In genomic region chrX:38571058-38571457, GRCh38 we compare ENCODE assay signal across 22 cellular contexts. TPM values are rescaled to one million over a fixed set of nuclear protein-coding genes. Genes with fewer than 3 reads are reported as not detected.
DNase-seq lines count a peak whose midpoint lies in the region; ATAC-seq, FAIRE-seq and TF ChIP-seq lines count a peak whose summit lies in the region.
"Had no signal": no experiment of that assay in that cellular context is flagged by ENCODE, and none has a peak within 500 bp of the region (broad histone marks: within the 10 kb centered on the region; RNA-seq: fewer than 3 reads in every experiment).

No MANE protein-coding gene starts in this region.

- no TSS peak for BruUV-seq in mammary epithelial cell (replicated peaks; lab: Mats Ljungman, UMichigan)
- BruUV-seq in MCF 10A (replicated peaks; lab: Mats Ljungman, UMichigan): no TSS peak

- ATAC-seq in foreskin keratinocyte: peak; percentile 88
- no peak for ATAC-seq in aorta (ENCODE audit: low FRiP score)
- ATAC-seq in pancreas: no peak
- ATAC-seq: GM12878 had no signal

- H4K20me1 ChIP-seq in mammary epithelial cell (ENCODE audit: insufficient read depth, low read length) (no peaks in the 10 kb centered on the region), osteoblast (ENCODE audit: insufficient read depth, low read length) (no peaks in the 10 kb centered on the region)

- H3K36me3 Mint-ChIP-seq in MCF 10A (ENCODE audit: insufficient read depth, unreplicated experiment): no peaks in the 10 kb centered on the region
- H3K36me3 Mint-ChIP-seq: CD4-positive, alpha-beta memory T cell had no signal

- H3K27me3 Mint-ChIP-seq in MCF 10A (ENCODE audit: insufficient read depth, unreplicated experiment): peaks cover 28% of the 10 kb centered on the region

- no peaks in the 10 kb centered on the region for H3K4me1 Mint-ChIP-seq in MCF 10A (ENCODE audit: insufficient read depth, unreplicated experiment)
- H3K4me1 Mint-ChIP-seq: CD4-positive, alpha-beta memory T cell had no signal

- H3K4me2 ChIP-seq in mammary epithelial cell (ENCODE audit: insufficient read depth, low read depth, low read length): no peak overlapping the region
- no peak overlapping the region for H3K4me2 ChIP-seq in osteoblast (ENCODE audit: insufficient read depth, low read length)

- H2AFZ ChIP-seq in mammary epithelial cell (ENCODE audit: low read depth, low read length): no peak overlapping the region
- no peak overlapping the region for H2AFZ ChIP-seq in osteoblast (ENCODE audit: low read length)
- H2AFZ ChIP-seq: GM23248 had no signal

- in situ Hi-C loops in mammary epithelial cell (cut with MboI; ENCODE audit: low sequenced_read_pairs in 2 of 2): no loop called here

- no peak overlapping the region for H3K9ac ChIP-seq in mammary epithelial cell (ENCODE audit: insufficient read depth, low read length)
- H3K9ac ChIP-seq: GM23248 had no signal

- H3K36me3 ChIP-seq in mammary epithelial cell (ENCODE audit: insufficient read depth, low read length): no peaks in the 10 kb centered on the region
- H3K36me3 ChIP-seq in bronchial epithelial cell (ENCODE audit: control insufficient read depth, insufficient read depth, low read length): no peaks in the 10 kb centered on the region
- no peaks in the 10 kb centered on the region for H3K36me3 ChIP-seq in aorta (ENCODE audit: control insufficient read depth in 1 of 2, insufficient read depth in 2 of 2, low read length in 1 of 2)
- no peaks in the 10 kb centered on the region for H3K36me3 ChIP-seq in osteoblast (ENCODE audit: insufficient read depth, low read length)
- H3K36me3 ChIP-seq in pancreas: no peaks in the 10 kb centered on the region

- DNase-seq in mammary epithelial cell (peak; percentile 36), MCF 10A (ENCODE audit: unreplicated experiment) (no peak), bronchial epithelial cell (ENCODE audit: low read depth) (peak; percentile 74), foreskin keratinocyte (peak; percentile 30 to 53), aorta (no peak), osteoblast (ENCODE audit: insufficient read length, low spot score, missing footprints) (no peak), pancreas (no peak)
- DNase-seq: 8988T; C1 segment of cervical spinal cord; Calu3; CD4-positive, alpha-beta memory T cell; COR-L47; DMS79; EL; GDM1; GM23248; H7; HCEC 1CT had no signal

- intact Hi-C loops in mammary epithelial cell (cut with micrococcal nuclease) (no loop called here), MCF 10A (cut with micrococcal nuclease) (no loop called here), aorta (cut with DNase I) (no loop called here), pancreas (cut with DNase I) (no loop called here)

- CTCF ChIA-PET in mammary epithelial cell (lab: Charles Lee; ENCODE audit: low non-redundant PET): no interaction called here
- CTCF ChIA-PET in MCF 10A (lab: Yijun Ruan, JAX): interaction anchor here (1.3 kb wide), 1 partner anchor 11 kb away, joined by 4 read pairs; no protein-coding TSS in a partner anchor

- H3K4me3 ChIP-seq in mammary epithelial cell (replicated peaks in 1 of 3; ENCODE audit: insufficient read depth in 1 of 3, low read depth in 2 of 3, low read length in 3 of 3) (no peak overlapping the region), bronchial epithelial cell (ENCODE audit: low read depth, low read length) (no peak overlapping the region), aorta (ENCODE audit: low read length in 2 of 2) (no peak overlapping the region), osteoblast (ENCODE audit: insufficient read depth, low read length) (no peak overlapping the region), pancreas (no peak overlapping the region)
- H3K4me3 ChIP-seq: GM12878, GM23248 had no signal

- POLR2A ChIA-PET in MCF 10A (lab: Yijun Ruan, JAX): no interaction called here

- H3K27ac ChIP-seq in mammary epithelial cell (ENCODE audit: insufficient read depth, low read depth, low read length) (no peak overlapping the region), foreskin keratinocyte (no peak overlapping the region), aorta (ENCODE audit: low read depth in 1 of 2, low read length in 2 of 2) (no peak overlapping the region), osteoblast (ENCODE audit: low read depth, low read length) (no peak overlapping the region), pancreas (no peak overlapping the region)
- H3K27ac ChIP-seq: GM23248 had no signal

- H3K9me3 Mint-ChIP-seq in MCF 10A (ENCODE audit: unreplicated experiment): no peaks in the 10 kb centered on the region
- H3K9me3 Mint-ChIP-seq: CD4-positive, alpha-beta memory T cell had no signal

- FAIRE-seq in bronchial epithelial cell (lab: Jason Lieb, UNC) (no peak), pancreas (lab: Jason Lieb, UNC) (no peak)
- FAIRE-seq: GM12878, GM19239, H1 had no signal

- H3K4me3 Mint-ChIP-seq in MCF 10A (ENCODE audit: unreplicated experiment): no peak overlapping the region
- H3K4me3 Mint-ChIP-seq: CD4-positive, alpha-beta memory T cell had no signal

- H3K4me1 ChIP-seq in mammary epithelial cell (ENCODE audit: insufficient read depth, low read length): no peaks in the 10 kb centered on the region
- peaks cover 7% of the 10 kb centered on the region for H3K4me1 ChIP-seq in foreskin keratinocyte
- H3K4me1 ChIP-seq in aorta (ENCODE audit: control insufficient read depth in 1 of 2, insufficient read depth in 2 of 2, low read length in 2 of 2): no peaks in the 10 kb centered on the region
- H3K4me1 ChIP-seq in osteoblast (ENCODE audit: insufficient read depth, low read length): no peaks in the 10 kb centered on the region
- no peaks in the 10 kb centered on the region for H3K4me1 ChIP-seq in pancreas

- H3K27ac Mint-ChIP-seq in MCF 10A (ENCODE audit: low read depth, unreplicated experiment): no peak overlapping the region
- H3K27ac Mint-ChIP-seq: CD4-positive, alpha-beta memory T cell had no signal

- H3K9me3 ChIP-seq in mammary epithelial cell (replicated peaks; ENCODE audit: insufficient read depth, low read length): no peaks in the 10 kb centered on the region
- H3K9me3 ChIP-seq in aorta (ENCODE audit: control insufficient read depth, low read length): no peaks in the 10 kb centered on the region
- no peaks in the 10 kb centered on the region for H3K9me3 ChIP-seq in osteoblast (ENCODE audit: low read depth, low read length)
- H3K9me3 ChIP-seq in pancreas: no peaks in the 10 kb centered on the region

- TF ChIP-seq CTCF in mammary epithelial cell (conservative IDR thresholded peaks at IDR 0.05 in 1 of 2, IDR thresholded peaks at IDR 0.05 in 1 of 2; ENCODE audit: extremely low read depth in 1 of 2, insufficient read depth in 1 of 2, low read depth in 1 of 2, low read length in 2 of 2) (no peak), MCF 10A (IDR thresholded peaks at IDR 0.05; ENCODE audit: unreplicated experiment) (no peak), bronchial epithelial cell (IDR thresholded peaks at IDR 0.05; ENCODE audit: insufficient read depth, low read length, severe bottlenecking) (no peak), foreskin keratinocyte (conservative IDR thresholded peaks at IDR 0.05) (no peak), osteoblast (IDR thresholded peaks at IDR 0.05; ENCODE audit: extremely low read depth, low read depth, low read length) (no peak), pancreas (IDR thresholded peaks at IDR 0.05) (no peak)

- H3K27me3 ChIP-seq in mammary epithelial cell (ENCODE audit: insufficient read depth, low read length) (peaks cover 2% of the 10 kb centered on the region), bronchial epithelial cell (ENCODE audit: control insufficient read depth, insufficient read depth, low read length) (no peaks in the 10 kb centered on the region), foreskin keratinocyte (no peaks in the 10 kb centered on the region), aorta (ENCODE audit: control insufficient read depth in 1 of 2, insufficient read depth in 2 of 2, low read length in 1 of 2) (no peaks in the 10 kb centered on the region), osteoblast (ENCODE audit: insufficient read depth, low read length) (peaks cover 3% of the 10 kb centered on the region), pancreas (no peaks in the 10 kb centered on the region)

- dilution Hi-C loops in mammary epithelial cell (cut with HindIII; ENCODE audit: low sequenced_read_pairs): no loop called here

- H3K79me2 ChIP-seq in mammary epithelial cell (ENCODE audit: insufficient read depth, low read length) (no peaks in the 10 kb centered on the region), osteoblast (ENCODE audit: insufficient read depth, low read length) (no peaks in the 10 kb centered on the region)

RNA-seq across cellular contexts. Expression of gene TSPAN7, which starts 9.7 kb away (rescaled TPM):
- total RNA-seq in mammary epithelial cell: under 1 TPM; 0.50 to 0.59 TPM
- 0.40 TPM for polyA plus RNA-seq in mammary epithelial cell
- polyA minus RNA-seq in mammary epithelial cell: not detected
- total RNA-seq in MCF 10A (2022): not detected in 2 replicates
- 1.1 and 1.3 TPM in 2 replicates for total RNA-seq in bronchial epithelial cell
- 0.24 and 0.28 TPM in 2 replicates for total RNA-seq in foreskin keratinocyte
- 0.17 and 0.32 TPM in 2 replicates for polyA plus RNA-seq in foreskin keratinocyte
- total RNA-seq in aorta: 10 to 100 TPM; 35.2 to 71.1 TPM
- 10 to 100 TPM in 1 of 2 donors, 1 to 10 TPM in 1; 6.2 to 12.1 TPM for polyA plus RNA-seq in aorta
- total RNA-seq in osteoblast: 0.29 and 0.36 TPM in 2 replicates
- 10 to 100 TPM in 3 of 6 donors, 1 to 10 TPM in 3; 5.3 to 18.9 (median 8.4) TPM for total RNA-seq in pancreas
- 10 to 100 TPM; 20.6 to 68.1 TPM for polyA plus RNA-seq in pancreas
- total RNA-seq: GM12878, GM23248 had no signal
- polyA plus RNA-seq: BJ, GM23248 had no signal

Comparison
In these comparisons a context has a peak if more than half of its experiments do, and no peak if none do; other contexts are left out.
1. DNase-seq: peak in mammary epithelial cell (single experiment), bronchial epithelial cell (single experiment) and foreskin keratinocyte (2 of 2); none in MCF 10A (single experiment), aorta (0 of 2), osteoblast (single experiment) and pancreas (0 of 6).